Comparison of ENCODE assay signal across 2 cellular contexts in genomic region chr21:31514598-31514997, GRCh38.
TF ChIP-seq lines count a peak whose summit lies in the region.

No MANE protein-coding gene starts in this region.

TF ChIP-seq in H1, 55 proteins besides CTCF, POLR2A, EP300 and RAD21 (continued from another document):
- TF ChIP-seq, protein P1, sequence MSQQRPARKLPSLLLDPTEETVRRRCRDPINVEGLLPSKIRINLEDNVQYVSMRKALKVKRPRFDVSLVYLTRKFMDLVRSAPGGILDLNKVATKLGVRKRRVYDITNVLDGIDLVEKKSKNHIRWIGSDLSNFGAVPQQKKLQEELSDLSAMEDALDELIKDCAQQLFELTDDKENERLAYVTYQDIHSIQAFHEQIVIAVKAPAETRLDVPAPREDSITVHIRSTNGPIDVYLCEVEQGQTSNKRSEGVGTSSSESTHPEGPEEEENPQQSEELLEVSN (IDR thresholded peaks at IDR 0.05): no peak
- 0 out of 2 replicates have a peak, but pooled peaks have one; percentile 67 for TF ChIP-seq TCF12 (IDR thresholded peaks at IDR 0.05; ENCODE audit: low read depth, low read length)
- TF ChIP-seq MAFK (IDR thresholded peaks at IDR 0.05; ENCODE audit: low read depth, low read length): no peak
- TF ChIP-seq, protein P2, sequence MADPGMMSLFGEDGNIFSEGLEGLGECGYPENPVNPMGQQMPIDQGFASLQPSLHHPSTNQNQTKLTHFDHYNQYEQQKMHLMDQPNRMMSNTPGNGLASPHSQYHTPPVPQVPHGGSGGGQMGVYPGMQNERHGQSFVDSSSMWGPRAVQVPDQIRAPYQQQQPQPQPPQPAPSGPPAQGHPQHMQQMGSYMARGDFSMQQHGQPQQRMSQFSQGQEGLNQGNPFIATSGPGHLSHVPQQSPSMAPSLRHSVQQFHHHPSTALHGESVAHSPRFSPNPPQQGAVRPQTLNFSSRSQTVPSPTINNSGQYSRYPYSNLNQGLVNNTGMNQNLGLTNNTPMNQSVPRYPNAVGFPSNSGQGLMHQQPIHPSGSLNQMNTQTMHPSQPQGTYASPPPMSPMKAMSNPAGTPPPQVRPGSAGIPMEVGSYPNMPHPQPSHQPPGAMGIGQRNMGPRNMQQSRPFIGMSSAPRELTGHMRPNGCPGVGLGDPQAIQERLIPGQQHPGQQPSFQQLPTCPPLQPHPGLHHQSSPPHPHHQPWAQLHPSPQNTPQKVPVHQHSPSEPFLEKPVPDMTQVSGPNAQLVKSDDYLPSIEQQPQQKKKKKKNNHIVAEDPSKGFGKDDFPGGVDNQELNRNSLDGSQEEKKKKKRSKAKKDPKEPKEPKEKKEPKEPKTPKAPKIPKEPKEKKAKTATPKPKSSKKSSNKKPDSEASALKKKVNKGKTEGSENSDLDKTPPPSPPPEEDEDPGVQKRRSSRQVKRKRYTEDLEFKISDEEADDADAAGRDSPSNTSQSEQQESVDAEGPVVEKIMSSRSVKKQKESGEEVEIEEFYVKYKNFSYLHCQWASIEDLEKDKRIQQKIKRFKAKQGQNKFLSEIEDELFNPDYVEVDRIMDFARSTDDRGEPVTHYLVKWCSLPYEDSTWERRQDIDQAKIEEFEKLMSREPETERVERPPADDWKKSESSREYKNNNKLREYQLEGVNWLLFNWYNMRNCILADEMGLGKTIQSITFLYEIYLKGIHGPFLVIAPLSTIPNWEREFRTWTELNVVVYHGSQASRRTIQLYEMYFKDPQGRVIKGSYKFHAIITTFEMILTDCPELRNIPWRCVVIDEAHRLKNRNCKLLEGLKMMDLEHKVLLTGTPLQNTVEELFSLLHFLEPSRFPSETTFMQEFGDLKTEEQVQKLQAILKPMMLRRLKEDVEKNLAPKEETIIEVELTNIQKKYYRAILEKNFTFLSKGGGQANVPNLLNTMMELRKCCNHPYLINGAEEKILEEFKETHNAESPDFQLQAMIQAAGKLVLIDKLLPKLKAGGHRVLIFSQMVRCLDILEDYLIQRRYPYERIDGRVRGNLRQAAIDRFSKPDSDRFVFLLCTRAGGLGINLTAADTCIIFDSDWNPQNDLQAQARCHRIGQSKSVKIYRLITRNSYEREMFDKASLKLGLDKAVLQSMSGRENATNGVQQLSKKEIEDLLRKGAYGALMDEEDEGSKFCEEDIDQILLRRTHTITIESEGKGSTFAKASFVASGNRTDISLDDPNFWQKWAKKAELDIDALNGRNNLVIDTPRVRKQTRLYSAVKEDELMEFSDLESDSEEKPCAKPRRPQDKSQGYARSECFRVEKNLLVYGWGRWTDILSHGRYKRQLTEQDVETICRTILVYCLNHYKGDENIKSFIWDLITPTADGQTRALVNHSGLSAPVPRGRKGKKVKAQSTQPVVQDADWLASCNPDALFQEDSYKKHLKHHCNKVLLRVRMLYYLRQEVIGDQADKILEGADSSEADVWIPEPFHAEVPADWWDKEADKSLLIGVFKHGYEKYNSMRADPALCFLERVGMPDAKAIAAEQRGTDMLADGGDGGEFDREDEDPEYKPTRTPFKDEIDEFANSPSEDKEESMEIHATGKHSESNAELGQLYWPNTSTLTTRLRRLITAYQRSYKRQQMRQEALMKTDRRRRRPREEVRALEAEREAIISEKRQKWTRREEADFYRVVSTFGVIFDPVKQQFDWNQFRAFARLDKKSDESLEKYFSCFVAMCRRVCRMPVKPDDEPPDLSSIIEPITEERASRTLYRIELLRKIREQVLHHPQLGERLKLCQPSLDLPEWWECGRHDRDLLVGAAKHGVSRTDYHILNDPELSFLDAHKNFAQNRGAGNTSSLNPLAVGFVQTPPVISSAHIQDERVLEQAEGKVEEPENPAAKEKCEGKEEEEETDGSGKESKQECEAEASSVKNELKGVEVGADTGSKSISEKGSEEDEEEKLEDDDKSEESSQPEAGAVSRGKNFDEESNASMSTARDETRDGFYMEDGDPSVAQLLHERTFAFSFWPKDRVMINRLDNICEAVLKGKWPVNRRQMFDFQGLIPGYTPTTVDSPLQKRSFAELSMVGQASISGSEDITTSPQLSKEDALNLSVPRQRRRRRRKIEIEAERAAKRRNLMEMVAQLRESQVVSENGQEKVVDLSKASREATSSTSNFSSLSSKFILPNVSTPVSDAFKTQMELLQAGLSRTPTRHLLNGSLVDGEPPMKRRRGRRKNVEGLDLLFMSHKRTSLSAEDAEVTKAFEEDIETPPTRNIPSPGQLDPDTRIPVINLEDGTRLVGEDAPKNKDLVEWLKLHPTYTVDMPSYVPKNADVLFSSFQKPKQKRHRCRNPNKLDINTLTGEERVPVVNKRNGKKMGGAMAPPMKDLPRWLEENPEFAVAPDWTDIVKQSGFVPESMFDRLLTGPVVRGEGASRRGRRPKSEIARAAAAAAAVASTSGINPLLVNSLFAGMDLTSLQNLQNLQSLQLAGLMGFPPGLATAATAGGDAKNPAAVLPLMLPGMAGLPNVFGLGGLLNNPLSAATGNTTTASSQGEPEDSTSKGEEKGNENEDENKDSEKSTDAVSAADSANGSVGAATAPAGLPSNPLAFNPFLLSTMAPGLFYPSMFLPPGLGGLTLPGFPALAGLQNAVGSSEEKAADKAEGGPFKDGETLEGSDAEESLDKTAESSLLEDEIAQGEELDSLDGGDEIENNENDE (IDR thresholded peaks at IDR 0.05; ENCODE audit: insufficient replicate concordance, low read length): no peak
- TF ChIP-seq NRF1 (IDR thresholded peaks at IDR 0.05; ENCODE audit: low read depth, low read length): no peak
- TF ChIP-seq ATF3 (IDR thresholded peaks at IDR 0.05; ENCODE audit: insufficient read depth, low read depth, low read length): no peak
- no peak for TF ChIP-seq TBP (IDR thresholded peaks at IDR 0.05; ENCODE audit: low read depth, low read length)
- TF ChIP-seq ASH2L (IDR thresholded peaks at IDR 0.05; ENCODE audit: low read length): peak; percentile 36
- no peak for TF ChIP-seq KDM5A (IDR thresholded peaks at IDR 0.05; ENCODE audit: low read length)
- TF ChIP-seq SIRT6 (IDR thresholded peaks at IDR 0.05; ENCODE audit: low read length): no peak
TF ChIP-seq in H1: peak in this region for 2.

TF ChIP-seq in neural cell, 6 proteins besides CTCF, POLR2A, EP300 and RAD21 (continued from another document):
- TF ChIP-seq, protein P3, sequence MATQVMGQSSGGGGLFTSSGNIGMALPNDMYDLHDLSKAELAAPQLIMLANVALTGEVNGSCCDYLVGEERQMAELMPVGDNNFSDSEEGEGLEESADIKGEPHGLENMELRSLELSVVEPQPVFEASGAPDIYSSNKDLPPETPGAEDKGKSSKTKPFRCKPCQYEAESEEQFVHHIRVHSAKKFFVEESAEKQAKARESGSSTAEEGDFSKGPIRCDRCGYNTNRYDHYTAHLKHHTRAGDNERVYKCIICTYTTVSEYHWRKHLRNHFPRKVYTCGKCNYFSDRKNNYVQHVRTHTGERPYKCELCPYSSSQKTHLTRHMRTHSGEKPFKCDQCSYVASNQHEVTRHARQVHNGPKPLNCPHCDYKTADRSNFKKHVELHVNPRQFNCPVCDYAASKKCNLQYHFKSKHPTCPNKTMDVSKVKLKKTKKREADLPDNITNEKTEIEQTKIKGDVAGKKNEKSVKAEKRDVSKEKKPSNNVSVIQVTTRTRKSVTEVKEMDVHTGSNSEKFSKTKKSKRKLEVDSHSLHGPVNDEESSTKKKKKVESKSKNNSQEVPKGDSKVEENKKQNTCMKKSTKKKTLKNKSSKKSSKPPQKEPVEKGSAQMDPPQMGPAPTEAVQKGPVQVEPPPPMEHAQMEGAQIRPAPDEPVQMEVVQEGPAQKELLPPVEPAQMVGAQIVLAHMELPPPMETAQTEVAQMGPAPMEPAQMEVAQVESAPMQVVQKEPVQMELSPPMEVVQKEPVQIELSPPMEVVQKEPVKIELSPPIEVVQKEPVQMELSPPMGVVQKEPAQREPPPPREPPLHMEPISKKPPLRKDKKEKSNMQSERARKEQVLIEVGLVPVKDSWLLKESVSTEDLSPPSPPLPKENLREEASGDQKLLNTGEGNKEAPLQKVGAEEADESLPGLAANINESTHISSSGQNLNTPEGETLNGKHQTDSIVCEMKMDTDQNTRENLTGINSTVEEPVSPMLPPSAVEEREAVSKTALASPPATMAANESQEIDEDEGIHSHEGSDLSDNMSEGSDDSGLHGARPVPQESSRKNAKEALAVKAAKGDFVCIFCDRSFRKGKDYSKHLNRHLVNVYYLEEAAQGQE (IDR thresholded peaks at IDR 0.05; ENCODE audit: borderline replicate concordance): no peak
- TF ChIP-seq EZH2 (IDR thresholded peaks at IDR 0.05; ENCODE audit: borderline replicate concordance, insufficient read depth, low read length, poor library complexity, severe bottlenecking): no peak
